Comparison of ENCODE assay signal across 7 cellular contexts in genomic region chr15:75346796-75347221, GRCh38. TPM values are rescaled to one million over a fixed set of nuclear protein-coding genes. Genes with fewer than 3 reads are reported as not detected.
DNase-seq lines count a peak whose midpoint lies in the region; ATAC-seq and TF ChIP-seq lines count a peak whose summit lies in the region.

A gene with protein sequence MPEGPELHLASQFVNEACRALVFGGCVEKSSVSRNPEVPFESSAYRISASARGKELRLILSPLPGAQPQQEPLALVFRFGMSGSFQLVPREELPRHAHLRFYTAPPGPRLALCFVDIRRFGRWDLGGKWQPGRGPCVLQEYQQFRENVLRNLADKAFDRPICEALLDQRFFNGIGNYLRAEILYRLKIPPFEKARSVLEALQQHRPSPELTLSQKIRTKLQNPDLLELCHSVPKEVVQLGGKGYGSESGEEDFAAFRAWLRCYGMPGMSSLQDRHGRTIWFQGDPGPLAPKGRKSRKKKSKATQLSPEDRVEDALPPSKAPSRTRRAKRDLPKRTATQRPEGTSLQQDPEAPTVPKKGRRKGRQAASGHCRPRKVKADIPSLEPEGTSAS (plus strand): TSS chr15:75347039. CDS start chr15:75348906, 1,867 bp downstream.

- H3K4me3 Mint-ChIP-seq in activated T-helper 17 cell treated with anti-CD3 and anti-CD28 coated beads, Interleukin-2, amount 50 U/mL, for 72 hours: peak within 1 kb of the TSS; percentile 90

- peaks cover 7% of the 10 kb centered on the region for H3K9me3 Mint-ChIP-seq in activated T-helper 17 cell treated with anti-CD3 and anti-CD28 coated beads, Interleukin-2, amount 50 U/mL, for 72 hours

- H3K9me3 ChIP-seq in right cardiac atrium (ENCODE audit: control insufficient read depth, low read length): no peaks in the 10 kb centered on the region

- H3K4me3 ChIP-seq in right cardiac atrium (ENCODE audit: low read length): peak within 1 kb of the TSS; percentile 89

- no peak for TF ChIP-seq CTCF in GM13977 (IDR thresholded peaks at IDR 0.05; ENCODE audit: extremely low read depth, insufficient read depth, missing control alignments)

- peaks cover 12% of the 10 kb centered on the region for H3K36me3 Mint-ChIP-seq in activated T-helper 17 cell treated with anti-CD3 and anti-CD28 coated beads, Interleukin-2, amount 50 U/mL, for 72 hours (ENCODE audit: low read depth)

- no peaks in the 10 kb centered on the region for H3K27me3 ChIP-seq in right cardiac atrium (ENCODE audit: control insufficient read depth, insufficient read depth)

- no peaks in the 10 kb centered on the region for H3K27me3 Mint-ChIP-seq in activated T-helper 17 cell treated with anti-CD3 and anti-CD28 coated beads, Interleukin-2, amount 50 U/mL, for 72 hours

- DNase-seq in right cardiac atrium (peak in 1 of 3 donors; percentile 58), sciatic nerve (ENCODE audit: low spot score) (no peak), NCI-H1105 treated with DMSO at 0.1 percent for 48 hours (lab: John Stamatoyannopoulos, UW) (no peak), GM13977 (ENCODE audit: low spot score) (no peak)

- intact Hi-C loops in right cardiac atrium (cut with DNase I) (no loop called here), sciatic nerve (cut with DNase I) (no loop called here)

- H3K27ac Mint-ChIP-seq in activated T-helper 17 cell treated with anti-CD3 and anti-CD28 coated beads, Interleukin-2, amount 50 U/mL, for 72 hours: peak within 1 kb of the TSS; percentile 87

- WGBS in right cardiac atrium: 21% methylated on average over 20 of the region's 20 CpGs

- in situ Hi-C loops in GM13977 (cut with MboI; ENCODE audit: low pct_unique_long_range_greater_than_20kb, low sequenced_read_pairs, unreplicated experiment): no loop called here

- H3K27ac ChIP-seq in right cardiac atrium (ENCODE audit: low read length): peak within 1 kb of the TSS; percentile 69

- ATAC-seq in HG02763 (IDR thresholded peaks at IDR 0.05; ENCODE audit: unreplicated experiment) (peak; percentile 5), right cardiac atrium (peak in 1 of 2 donors; percentile 6), sciatic nerve (no peak), GM21529 (IDR thresholded peaks at IDR 0.05; ENCODE audit: unreplicated experiment) (no peak)
- ATAC-seq in activated T-helper 17 cell treated with anti-CD3 and anti-CD28 coated beads, Interleukin-2, amount 50 U/mL, for 72 hours (replicated peaks): no peak

- H3K4me1 ChIP-seq in right cardiac atrium (ENCODE audit: control insufficient read depth, insufficient read depth, low read length): peaks cover 6% of the 10 kb centered on the region

- peaks cover 21% of the 10 kb centered on the region for H3K4me1 Mint-ChIP-seq in activated T-helper 17 cell treated with anti-CD3 and anti-CD28 coated beads, Interleukin-2, amount 50 U/mL, for 72 hours

RNA-seq across cellular contexts. Expression of the gene that starts here (rescaled TPM):
- 10 to 100 TPM; 11.6 to 56.7 TPM for total RNA-seq in activated T-helper 17 cell treated with anti-CD3 and anti-CD28 coated beads, Interleukin-2, amount 50 U/mL, for 72 hours
- total RNA-seq in right cardiac atrium: 10 to 100 TPM; 12.2 to 22.3 (median 14.0) TPM
- polyA plus RNA-seq in right cardiac atrium: 17.1 TPM
- total RNA-seq in sciatic nerve: 51.6 TPM
